Comparison of ENCODE assay signal across 8 cellular contexts in the genomic region with DNA sequence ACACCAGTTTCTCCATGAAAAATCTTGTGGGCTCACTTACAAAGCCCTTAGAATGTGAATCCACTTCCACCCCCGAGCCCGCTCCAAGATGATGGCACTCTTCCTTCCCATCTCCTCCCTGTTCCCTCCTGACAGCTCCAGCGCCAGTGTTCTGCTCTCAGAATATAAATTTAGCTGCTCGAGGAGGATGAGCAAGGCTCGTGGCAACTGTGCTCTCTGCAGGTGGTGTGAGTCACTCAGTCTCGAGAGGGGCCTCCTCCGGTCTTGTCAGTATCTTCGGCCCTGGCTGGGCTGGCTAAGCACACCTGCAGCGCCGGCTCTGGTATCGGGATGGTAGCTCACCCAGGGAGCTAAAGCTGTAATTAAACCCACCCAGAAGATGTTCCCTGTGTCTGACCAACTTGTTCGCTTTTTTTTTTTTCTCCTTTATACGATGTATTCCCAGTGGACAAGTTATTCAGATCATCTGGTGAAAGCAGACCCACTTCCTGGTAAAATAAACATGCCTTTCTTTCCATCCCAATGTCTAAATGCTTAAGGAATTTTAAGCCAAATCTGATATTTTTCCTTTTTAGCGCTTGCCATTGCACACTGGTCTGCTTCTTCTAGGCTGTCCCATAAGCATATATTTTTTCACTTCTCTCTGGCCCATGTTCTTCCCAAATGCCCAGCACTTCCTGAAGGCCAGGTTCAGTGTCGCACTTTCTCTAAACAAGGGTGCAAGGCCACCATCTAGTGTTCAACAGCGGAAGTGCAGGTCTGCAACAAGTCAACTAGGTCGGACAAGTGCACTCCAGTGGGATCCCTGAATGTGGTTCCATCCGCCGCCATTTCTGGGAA. TPM values are rescaled to one million over a fixed set of nuclear protein-coding genes. Genes with fewer than 3 reads are reported as not detected.
DNase-seq lines count a peak whose midpoint lies in the region; ATAC-seq and TF ChIP-seq lines count a peak whose summit lies in the region.

No MANE protein-coding gene starts in this region.

- H3K36me3 ChIP-seq in RWPE2 (ENCODE audit: low read depth) (no peaks in the 10 kb centered on the region), parathyroid adenoma (ENCODE audit: control insufficient read depth, insufficient read depth, low read length) (no peaks in the 10 kb centered on the region)

- DNase-seq in GM04504 (ENCODE audit: low read depth) (peak; percentile 69), LoVo (ENCODE audit: low spot score) (peak; percentile 56), RWPE2 (ENCODE audit: low spot score) (no peak), glutamatergic neuron (peak; percentile 88), ureter (ENCODE audit: low spot score) (peak; percentile 85)
- DNase-seq in activated naive CD4-positive, alpha-beta T cell treated with anti-CD3 and anti-CD28 coated beads, Interleukin-2, amount 50 U/mL, for 16 hours = peak; percentile 46

- H3K27ac ChIP-seq in RWPE2 (ENCODE audit: poor library complexity, severe bottlenecking) (no peak overlapping the region), parathyroid adenoma (no peak overlapping the region)

- H3K4me1 ChIP-seq in RWPE2 (ENCODE audit: insufficient read depth, poor library complexity, severe bottlenecking) (peaks cover 8% of the 10 kb centered on the region), parathyroid adenoma (no peaks in the 10 kb centered on the region)

- H2AFZ ChIP-seq in parathyroid adenoma = peak overlapping the region; percentile 29

- H3K36me3 Mint-ChIP-seq in glutamatergic neuron (ENCODE audit: unreplicated experiment) = no peaks in the 10 kb centered on the region

- no peaks in the 10 kb centered on the region for H3K27me3 ChIP-seq in RWPE2 (ENCODE audit: insufficient read depth, poor library complexity, severe bottlenecking)
- H3K27me3 ChIP-seq in parathyroid adenoma (ENCODE audit: control insufficient read depth, insufficient read depth, low read length) = no peaks in the 10 kb centered on the region

- no peak overlapping the region for H3K9ac ChIP-seq in parathyroid adenoma

- H3K9me3 ChIP-seq in RWPE2 (ENCODE audit: severe bottlenecking) = no peaks in the 10 kb centered on the region
- no peaks in the 10 kb centered on the region for H3K9me3 ChIP-seq in parathyroid adenoma (ENCODE audit: control insufficient read depth, low read length)

- no peak overlapping the region for H3K4me3 Mint-ChIP-seq in glutamatergic neuron (ENCODE audit: unreplicated experiment)

- H3K9me3 Mint-ChIP-seq in glutamatergic neuron (ENCODE audit: unreplicated experiment) = peaks cover 4% of the 10 kb centered on the region

- H3K27ac Mint-ChIP-seq in glutamatergic neuron (ENCODE audit: unreplicated experiment) = no peak overlapping the region

- no peaks in the 10 kb centered on the region for H3K79me2 ChIP-seq in parathyroid adenoma

- H3K4me1 Mint-ChIP-seq in glutamatergic neuron (ENCODE audit: low read depth, unreplicated experiment) = peaks cover 3% of the 10 kb centered on the region

- H3K4me2 ChIP-seq in parathyroid adenoma (ENCODE audit: low read length) = no peak overlapping the region

- peak; percentile 81 for TF ChIP-seq CTCF in RWPE2 (IDR thresholded peaks at IDR 0.05; ENCODE audit: poor library complexity, severe bottlenecking)
- TF ChIP-seq CTCF in glutamatergic neuron (IDR thresholded peaks at IDR 0.05; ENCODE audit: partially characterized antibody, unreplicated experiment) = peak; percentile 97
- TF ChIP-seq CTCF in parathyroid adenoma (IDR thresholded peaks at IDR 0.05) = peak; percentile 88

- peaks cover 1% of the 10 kb centered on the region for H3K27me3 Mint-ChIP-seq in glutamatergic neuron (ENCODE audit: unreplicated experiment)

- peak; percentile 48; the same call in 2 of the 3 replicates for ATAC-seq in RWPE2 (ENCODE audit: low read depth)
- no peak for ATAC-seq in HG03025 (IDR thresholded peaks at IDR 0.05; ENCODE audit: low FRiP score, unreplicated experiment)

- H3K4me3 ChIP-seq in RWPE2 (ENCODE audit: severe bottlenecking) = no peak overlapping the region
- no peak overlapping the region for H3K4me3 ChIP-seq in parathyroid adenoma (ENCODE audit: low read depth, low read length)

RNA-seq across cellular contexts. Expression of a gene that starts 31.4 kb away (rescaled TPM):
- total RNA-seq in glutamatergic neuron (ENCODE audit: unreplicated experiment) (71.5 TPM), ureter (113 TPM)
